8 cellular contexts compared by ENCODE assay signal in the genomic region with DNA sequence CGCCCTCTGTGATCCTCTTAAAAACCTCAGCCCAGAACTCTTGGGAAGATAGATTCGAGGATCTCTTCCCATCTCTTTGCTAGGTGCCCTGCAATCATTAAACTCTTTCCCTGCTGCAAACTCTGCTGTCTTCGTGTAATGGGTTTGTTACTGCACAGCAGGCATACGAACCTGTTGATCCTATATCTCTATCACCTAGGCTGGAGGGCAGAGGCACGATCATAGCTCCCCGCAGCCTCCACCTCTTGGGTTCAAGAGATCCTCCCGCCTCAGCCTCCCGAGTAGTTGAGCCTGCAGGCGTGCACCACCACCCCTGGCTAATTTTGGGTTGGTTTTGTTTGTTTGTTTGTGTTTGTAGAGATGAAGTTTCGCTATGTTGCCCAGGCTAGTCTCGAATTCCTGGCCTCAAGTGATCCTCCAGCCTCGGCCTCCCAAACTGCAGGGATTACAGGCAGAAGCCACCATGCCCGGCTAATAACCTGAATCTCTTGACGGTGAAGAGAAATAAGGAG. TPM values are rescaled to one million over a fixed set of nuclear protein-coding genes. Genes with fewer than 3 reads are reported as not detected.
DNase-seq lines count a peak whose midpoint lies in the region; ATAC-seq lines count a peak whose summit lies in the region.

No MANE protein-coding gene starts in this region.

- peak overlapping the region; percentile 72 for H3K27ac ChIP-seq in layer of hippocampus (ENCODE audit: low read depth, low read length)
- peak overlapping the region; percentile 75 for H3K27ac ChIP-seq in temporal lobe (ENCODE audit: low read depth, low read length)

- no peak for ATAC-seq in activated naive CD8-positive, alpha-beta T cell treated with anti-CD3 and anti-CD28 coated beads, Interleukin-2, amount 50 U/mL, for 24 hours
- no peak for ATAC-seq in HG03280 (IDR thresholded peaks at IDR 0.05; ENCODE audit: unreplicated experiment)

- no peaks in the 10 kb centered on the region for H3K9me3 Mint-ChIP-seq in T-helper 1 cell treated with Interleukin-12 subunit alpha and Interleukin-12 subunit beta and Interleukin-4 antibody, amounts not matched to agents 30 μg/mL and 1 μg/mL, for 36 hours
- H3K9me3 Mint-ChIP-seq in activated naive CD8-positive, alpha-beta T cell treated with anti-CD3 and anti-CD28 coated beads, Interleukin-2, amount 50 U/mL, for 24 hours = no peaks in the 10 kb centered on the region

- H3K4me3 Mint-ChIP-seq in T-helper 1 cell treated with Interleukin-12 subunit alpha and Interleukin-12 subunit beta and Interleukin-4 antibody, amounts not matched to agents 30 μg/mL and 1 μg/mL, for 36 hours = peak overlapping the region; percentile 89
- H3K4me3 Mint-ChIP-seq in activated naive CD8-positive, alpha-beta T cell treated with anti-CD3 and anti-CD28 coated beads, Interleukin-2, amount 50 U/mL, for 24 hours = peak overlapping the region; percentile 88

- DNase-seq in T-helper 1 cell = no peak
- no peak for DNase-seq in activated naive CD8-positive, alpha-beta T cell treated with anti-CD3 and anti-CD28 coated beads, Interleukin-2, amount 50 U/mL, for 24 hours
- no peak for DNase-seq in NCI-H510A treated with DMSO at 0.1 percent for 48 hours (lab: John Stamatoyannopoulos, UW)
- no peak for DNase-seq in ureter (ENCODE audit: low spot score)

- H3K27ac Mint-ChIP-seq in T-helper 1 cell treated with Interleukin-12 subunit alpha and Interleukin-12 subunit beta and Interleukin-4 antibody, amounts not matched to agents 30 μg/mL and 1 μg/mL, for 36 hours = no peak overlapping the region
- H3K27ac Mint-ChIP-seq in activated naive CD8-positive, alpha-beta T cell treated with anti-CD3 and anti-CD28 coated beads, Interleukin-2, amount 50 U/mL, for 24 hours = no peak overlapping the region

- H3K4me1 Mint-ChIP-seq in T-helper 1 cell treated with Interleukin-12 subunit alpha and Interleukin-12 subunit beta and Interleukin-4 antibody, amounts not matched to agents 30 μg/mL and 1 μg/mL, for 36 hours (ENCODE audit: low read depth) = peaks cover 8% of the 10 kb centered on the region
- peaks cover 18% of the 10 kb centered on the region for H3K4me1 Mint-ChIP-seq in activated naive CD8-positive, alpha-beta T cell treated with anti-CD3 and anti-CD28 coated beads, Interleukin-2, amount 50 U/mL, for 24 hours

- H3K27me3 Mint-ChIP-seq in T-helper 1 cell treated with Interleukin-12 subunit alpha and Interleukin-12 subunit beta and Interleukin-4 antibody, amounts not matched to agents 30 μg/mL and 1 μg/mL, for 36 hours (ENCODE audit: low read depth) = peaks cover 4% of the 10 kb centered on the region
- no peaks in the 10 kb centered on the region for H3K27me3 Mint-ChIP-seq in activated naive CD8-positive, alpha-beta T cell treated with anti-CD3 and anti-CD28 coated beads, Interleukin-2, amount 50 U/mL, for 24 hours

- H3K36me3 Mint-ChIP-seq in T-helper 1 cell treated with Interleukin-12 subunit alpha and Interleukin-12 subunit beta and Interleukin-4 antibody, amounts not matched to agents 30 μg/mL and 1 μg/mL, for 36 hours (ENCODE audit: low read depth) = no peaks in the 10 kb centered on the region
- H3K36me3 Mint-ChIP-seq in activated naive CD8-positive, alpha-beta T cell treated with anti-CD3 and anti-CD28 coated beads, Interleukin-2, amount 50 U/mL, for 24 hours (ENCODE audit: low read depth) = no peaks in the 10 kb centered on the region

- H3K27me3 ChIP-seq in layer of hippocampus (ENCODE audit: control insufficient read depth, insufficient read depth, low read length) = no peaks in the 10 kb centered on the region

RNA-seq across cellular contexts. Expression of a gene that starts 0.5 kb away (rescaled TPM):
- total RNA-seq in temporal lobe (14.8 TPM), ureter (18.8 TPM)

RNA-seq across cellular contexts. Expression of a gene that starts 30.7 kb away (rescaled TPM):
- total RNA-seq in temporal lobe (1.7 TPM), ureter (1.1 TPM)
